ENCODE assay signal across 15 cellular contexts in genomic region chr20:36469973-36470372, GRCh38.
A peak's percentile ranks its signal among the peaks of the same experiment; 100 is the strongest.
DNase-seq lines count a peak whose midpoint lies in the region; ATAC-seq and TF ChIP-seq lines count a peak whose summit lies in the region.
"Had no signal": no experiment of that assay in that cellular context is flagged by ENCODE, and none has a peak within 500 bp of the region (broad histone marks: within the 10 kb centered on the region; RNA-seq: fewer than 3 reads in every experiment).

No MANE protein-coding gene starts in this region.

- ATAC-seq in GM23338: no peak
- no peak for ATAC-seq in memory B cell (ENCODE audit: low read depth)
- ATAC-seq in stimulated activated naive B cell treated with anti-CD40 and anti-IgM and Interleukin-4, amounts not matched to agents 10 μg/mL and 1 μg/mL and 100 μg/mL, for 72 hours (replicated peaks): no peak
- ATAC-seq: activated T-cell treated with anti-CD3 and anti-CD28 coated beads, Interleukin-2, amount 50 U/mL, for 72 hours had no signal

- POLR2A ChIA-PET in activated CD4-positive, alpha-beta memory T cell treated with anti-CD3 and anti-CD28 coated beads for 36 hours (lab: Charles Lee): no interaction called here

- intact Hi-C loops in ascending aorta (cut with DNase I): loop anchor here (5.0 to 10.0 kb wide), 2 partner anchors 57 to 365 kb away; no protein-coding TSS in a partner anchor
- intact Hi-C loops in activated CD4-positive, alpha-beta memory T cell treated with anti-CD3 and anti-CD28 coated beads for 36 hours (cut with micrococcal nuclease): loop anchor here (10.0 kb wide), 1 partner anchor 275 kb away; the partner anchor contains the start of gene NDRG3
- intact Hi-C loops in prostate gland (cut with DNase I): loop anchor here (5.0 to 10.0 kb wide), 2 partner anchors 57 to 135 kb away; partner anchors contain the start of gene RAB5IF

- H3K27me3 ChIP-seq in GM23338 (ENCODE audit: insufficient read depth) (no peaks in the 10 kb centered on the region), ascending aorta (no peaks in the 10 kb centered on the region), prostate gland (replicated peaks; ENCODE audit: insufficient read depth) (no peaks in the 10 kb centered on the region)
- H3K27me3 ChIP-seq: adrenal gland, thyroid gland had no signal

- CTCF ChIA-PET in activated CD4-positive, alpha-beta memory T cell treated with anti-CD3 and anti-CD28 coated beads for 36 hours (lab: Charles Lee): interaction anchor here (1.3 kb wide), 1 partner anchor 48 kb away, joined by 5 read pairs; no protein-coding TSS in a partner anchor

- H3K4me3 Mint-ChIP-seq in GM23338: no peak overlapping the region
- H3K4me3 Mint-ChIP-seq in memory B cell: peak overlapping the region; percentile 60
- no peak overlapping the region for H3K4me3 Mint-ChIP-seq in stimulated activated naive B cell treated with anti-CD40 and anti-IgM and Interleukin-4, amounts not matched to agents 10 μg/mL and 1 μg/mL and 100 μg/mL, for 72 hours
- no peak overlapping the region for H3K4me3 Mint-ChIP-seq in activated CD4-positive, alpha-beta memory T cell treated with anti-CD3 and anti-CD28 coated beads for 36 hours
- H3K4me3 Mint-ChIP-seq: activated T-cell treated with anti-CD3 and anti-CD28 coated beads, Interleukin-2, amount 50 U/mL, for 72 hours had no signal

- no peaks in the 10 kb centered on the region for H3K9me2 ChIP-seq in GM23338 (ENCODE audit: insufficient read depth)

- peaks cover 90% of the 10 kb centered on the region for H3K79me2 ChIP-seq in GM23338 (replicated peaks; ENCODE audit: insufficient read depth)

- no peak for TF ChIP-seq CTCF in GM23338 (conservative IDR thresholded peaks at IDR 0.05; ENCODE audit: low read depth in 2 of 2)
- no peak for TF ChIP-seq CTCF in ascending aorta (IDR thresholded peaks at IDR 0.05)
- TF ChIP-seq CTCF in prostate gland (IDR thresholded peaks at IDR 0.05): no peak

- H2AFZ ChIP-seq in GM23338: no peak overlapping the region

- H3K4me3 ChIP-seq in GM23338 (no peak overlapping the region), ascending aorta (no peak overlapping the region), prostate gland (no peak overlapping the region)
- H3K4me3 ChIP-seq: adrenal gland, thyroid gland had no signal

- H3K27ac ChIP-seq in GM23338 (ENCODE audit: low read depth): peak overlapping the region; percentile 55
- peak overlapping the region; percentile 10 to 42 for H3K27ac ChIP-seq in ascending aorta
- H3K27ac ChIP-seq in prostate gland: no peak overlapping the region

- H3K36me3 Mint-ChIP-seq in GM23338 (ENCODE audit: low read depth): peaks cover 6% of the 10 kb centered on the region; the same call in 1 of the 3 replicates
- H3K36me3 Mint-ChIP-seq in memory B cell: no peaks in the 10 kb centered on the region
- H3K36me3 Mint-ChIP-seq in stimulated activated naive B cell treated with anti-CD40 and anti-IgM and Interleukin-4, amounts not matched to agents 10 μg/mL and 1 μg/mL and 100 μg/mL, for 72 hours: peaks cover 7 to 29% of the 10 kb centered on the region in 2 donors
- H3K36me3 Mint-ChIP-seq in activated CD4-positive, alpha-beta memory T cell treated with anti-CD3 and anti-CD28 coated beads for 36 hours: no peaks in the 10 kb centered on the region

- H3K36me3 ChIP-seq in GM23338 (ENCODE audit: insufficient read depth): no peaks in the 10 kb centered on the region; the same call in 1 of the 2 replicates
- peaks cover 3 to 11% of the 10 kb centered on the region in 2 donors for H3K36me3 ChIP-seq in ascending aorta
- no peaks in the 10 kb centered on the region for H3K36me3 ChIP-seq in prostate gland
- H3K36me3 ChIP-seq: adrenal gland, thyroid gland had no signal

- peaks cover 63% of the 10 kb centered on the region for H4K20me1 ChIP-seq in GM23338 (replicated peaks; ENCODE audit: insufficient read depth)

- no peak for TF ChIP-seq POLR2A in prostate gland (IDR thresholded peaks at IDR 0.05)

- no peak for DNase-seq in GM23338 (ENCODE audit: low spot score)
- DNase-seq in ascending aorta (ENCODE audit: low spot score in 2 of 2): no peak
- no peak for DNase-seq in memory B cell (ENCODE audit: low spot score in 2 of 2)
- DNase-seq in stimulated activated naive B cell treated with anti-CD40 and anti-IgM and Interleukin-4, amounts not matched to agents 10 μg/mL and 1 μg/mL and 100 μg/mL, for 72 hours: no peak
- DNase-seq in HPDE6-E6E7 (ENCODE audit: extremely low spot score): no peak
- no peak for DNase-seq in activated CD4-positive, alpha-beta memory T cell treated with anti-CD3 and anti-CD28 coated beads for 36 hours
- no peak for DNase-seq in prostate gland (ENCODE audit: low spot score)
- no peak for DNase-seq in HuH-7.5 (ENCODE audit: low spot score)
- DNase-seq: activated CD4-positive, alpha-beta T cell treated with anti-CD3 and anti-CD28 coated beads for 48 hours; activated T-cell treated with anti-CD3 and anti-CD28 coated beads, Interleukin-2, amount 50 U/mL, for 72 hours; adrenal gland; mammary epithelial cell; nucleus accumbens; T-helper 2 cell; thyroid gland had no signal

- no peak overlapping the region for H3K4me2 ChIP-seq in GM23338

- H3K27me3 Mint-ChIP-seq in GM23338 (ENCODE audit: insufficient read depth, low read depth, poor library complexity) (peaks cover 10% of the 10 kb centered on the region), memory B cell (no peaks in the 10 kb centered on the region)
- no peaks in the 10 kb centered on the region for H3K27me3 Mint-ChIP-seq in stimulated activated naive B cell treated with anti-CD40 and anti-IgM and Interleukin-4, amounts not matched to agents 10 μg/mL and 1 μg/mL and 100 μg/mL, for 72 hours
- H3K27me3 Mint-ChIP-seq in activated CD4-positive, alpha-beta memory T cell treated with anti-CD3 and anti-CD28 coated beads for 36 hours: no peaks in the 10 kb centered on the region

- H3K4me1 Mint-ChIP-seq in GM23338: peaks cover 64% of the 10 kb centered on the region
- peaks cover 72% of the 10 kb centered on the region for H3K4me1 Mint-ChIP-seq in memory B cell
- H3K4me1 Mint-ChIP-seq in stimulated activated naive B cell treated with anti-CD40 and anti-IgM and Interleukin-4, amounts not matched to agents 10 μg/mL and 1 μg/mL and 100 μg/mL, for 72 hours: peaks cover 67 to 95% of the 10 kb centered on the region in 2 donors
- H3K4me1 Mint-ChIP-seq in activated CD4-positive, alpha-beta memory T cell treated with anti-CD3 and anti-CD28 coated beads for 36 hours (ENCODE audit: low read depth): peaks cover 59% of the 10 kb centered on the region

- H3K4me1 ChIP-seq in GM23338 (ENCODE audit: insufficient read depth): peaks cover 39% of the 10 kb centered on the region
- H3K4me1 ChIP-seq in ascending aorta: peaks cover 54 to 100% of the 10 kb centered on the region in 2 donors
- H3K4me1 ChIP-seq in prostate gland (replicated peaks): peaks cover 14% of the 10 kb centered on the region

- peaks cover 10% of the 10 kb centered on the region; the same call in 1 of the 2 replicates for H3F3A ChIP-seq in GM23338 (replicated peaks; ENCODE audit: low read depth)

- H3K9me3 ChIP-seq in ascending aorta: no peaks in the 10 kb centered on the region
- no peaks in the 10 kb centered on the region for H3K9me3 ChIP-seq in prostate gland
- H3K9me3 ChIP-seq: adrenal gland, thyroid gland had no signal

- H3K9me3 Mint-ChIP-seq in GM23338 (no peaks in the 10 kb centered on the region), memory B cell (no peaks in the 10 kb centered on the region)
- no peaks in the 10 kb centered on the region for H3K9me3 Mint-ChIP-seq in stimulated activated naive B cell treated with anti-CD40 and anti-IgM and Interleukin-4, amounts not matched to agents 10 μg/mL and 1 μg/mL and 100 μg/mL, for 72 hours
- H3K9me3 Mint-ChIP-seq in activated CD4-positive, alpha-beta memory T cell treated with anti-CD3 and anti-CD28 coated beads for 36 hours: no peaks in the 10 kb centered on the region
- H3K9me3 Mint-ChIP-seq: activated T-cell treated with anti-CD3 and anti-CD28 coated beads, Interleukin-2, amount 50 U/mL, for 72 hours had no signal

- WGBS in prostate gland: 60% methylated on average over 2 of the region's 2 CpGs

- H3K27ac Mint-ChIP-seq in GM23338: no peak overlapping the region
- H3K27ac Mint-ChIP-seq in memory B cell: peak overlapping the region; percentile 97
- H3K27ac Mint-ChIP-seq in stimulated activated naive B cell treated with anti-CD40 and anti-IgM and Interleukin-4, amounts not matched to agents 10 μg/mL and 1 μg/mL and 100 μg/mL, for 72 hours: peak overlapping the region; percentile 75
- no peak overlapping the region for H3K27ac Mint-ChIP-seq in activated CD4-positive, alpha-beta memory T cell treated with anti-CD3 and anti-CD28 coated beads for 36 hours
- H3K27ac Mint-ChIP-seq: activated T-cell treated with anti-CD3 and anti-CD28 coated beads, Interleukin-2, amount 50 U/mL, for 72 hours had no signal

TF ChIP-seq in GM23338, 12 proteins besides CTCF, POLR2A, EP300 and RAD21 (continues in another document):
- TF ChIP-seq ZNF114 (CRISPR knock-in tag; IDR thresholded peaks at IDR 0.05) (no peak), CREB1 (CRISPR knock-in tag; IDR thresholded peaks at IDR 0.05; ENCODE audit: low read depth) (no peak), POLR2AphosphoS5 (IDR thresholded peaks at IDR 0.05; ENCODE audit: low read depth) (no peak)

Comparison
In these comparisons a context has a peak if more than half of its experiments do, and no peak if none do; other contexts are left out.
1. H3K27ac ChIP-seq: peak in GM23338 (single experiment) and ascending aorta (2 of 2); none in prostate gland (0 of 2).
2. H3K27ac Mint-ChIP-seq: peak in memory B cell (single experiment) and stimulated activated naive B cell treated with anti-CD40 and anti-IgM and Interleukin-4, amounts not matched to agents 10 μg/mL and 1 μg/mL and 100 μg/mL, for 72 hours (single experiment); none in GM23338 (single experiment) and activated CD4-positive, alpha-beta memory T cell treated with anti-CD3 and anti-CD28 coated beads for 36 hours (single experiment).